ENCODE assay signal across 32 cellular contexts in the genomic region with DNA sequence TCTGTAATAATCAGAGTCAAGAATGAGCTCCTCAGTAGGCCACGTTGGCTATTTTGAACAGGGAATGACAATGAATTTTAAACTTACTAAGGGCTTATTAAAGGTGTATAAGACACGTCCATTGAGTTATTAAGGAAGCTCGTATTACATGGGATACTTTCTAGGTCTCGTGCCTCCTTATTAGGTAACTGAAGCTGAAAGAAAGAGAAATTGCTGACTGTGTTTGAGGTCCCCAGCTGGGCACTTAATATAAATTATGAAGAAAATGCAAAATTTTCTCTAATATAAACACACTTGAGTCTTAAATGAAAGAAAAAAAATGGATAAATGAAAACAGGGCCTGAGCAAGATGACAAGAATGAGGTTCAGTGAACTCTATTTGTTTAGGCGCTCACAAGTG. TPM values are rescaled to one million over a fixed set of nuclear protein-coding genes. Genes with fewer than 3 reads are reported as not detected.
"Had no signal": no experiment of that assay in that cellular context is flagged by ENCODE, and none has a peak within 500 bp of the region (broad histone marks: within the 10 kb centered on the region; RNA-seq: fewer than 3 reads in every experiment).

No MANE protein-coding gene starts in this region.

- H3K4me1 ChIP-seq: esophagus squamous epithelium, gastrocnemius medialis had no signal

- H3K4me3 ChIP-seq: coronary artery, dorsolateral prefrontal cortex, esophagus squamous epithelium, gastrocnemius medialis, heart right ventricle, left lung, lower lobe of right lung, mucosa of descending colon had no signal

- ATAC-seq: esophagus mucosa, gastrocnemius medialis, heart right ventricle, left cardiac atrium, left lung, left ventricle myocardium superior, lower lobe of right lung, mucosa of descending colon had no signal

- FAIRE-seq: colon, islet of Langerhans, keratinocyte had no signal

- H3K27me3 ChIP-seq: esophagus squamous epithelium, gastrocnemius medialis, left lung had no signal

- H3K36me3 ChIP-seq: esophagus squamous epithelium, gastrocnemius medialis, heart right ventricle, left lung, lower lobe of right lung had no signal

- H3K27ac ChIP-seq: coronary artery, dorsolateral prefrontal cortex, epithelial cell of prostate, esophagus squamous epithelium, gastrocnemius medialis, heart right ventricle, left lung, lower lobe of right lung had no signal

- H3K9me3 ChIP-seq: esophagus squamous epithelium, gastrocnemius medialis, heart right ventricle, left lung, lower lobe of right lung, mucosa of descending colon had no signal

- DNase-seq: dermis blood vessel endothelial cell; dorsolateral prefrontal cortex; effector CD4-positive, alpha-beta T cell; effector memory CD4-positive, alpha-beta T cell; esophagus squamous epithelium; foreskin fibroblast; foreskin melanocyte; gastrocnemius medialis; glutamatergic neuron; head of caudate nucleus; heart right ventricle; hippocampal formation; left cardiac atrium; left lung; left ventricle myocardium superior; lower lobe of right lung; mesenchymal stem cell; mucosa of descending colon; naive B cell had no signal

RNA-seq across cellular contexts. Expression of gene CLUL1, which starts 21.8 kb away (rescaled TPM):
- total RNA-seq: glomerular endothelial cell, heart right ventricle, left ventricle myocardium superior, lung microvascular endothelial cell, mesenteric fat pad, mucosa of descending colon, myocyte had no signal
- polyA plus RNA-seq: heart right ventricle had no signal

RNA-seq across cellular contexts. Expression of gene CETN1, which starts 38.4 kb away (rescaled TPM):
- total RNA-seq: dermis blood vessel endothelial cell, dorsolateral prefrontal cortex, esophagus mucosa, esophagus squamous epithelium, gastrocnemius medialis, glomerular endothelial cell, heart right ventricle, kidney epithelial cell, left cardiac atrium, left lung, left ventricle myocardium superior, lower leg skin, lower lobe of right lung, lung microvascular endothelial cell, mesenteric fat pad, mesothelial cell of epicardium, mucosa of descending colon, myocyte had no signal
- polyA plus RNA-seq: heart right ventricle, keratinocyte had no signal
